In the genomic region with DNA sequence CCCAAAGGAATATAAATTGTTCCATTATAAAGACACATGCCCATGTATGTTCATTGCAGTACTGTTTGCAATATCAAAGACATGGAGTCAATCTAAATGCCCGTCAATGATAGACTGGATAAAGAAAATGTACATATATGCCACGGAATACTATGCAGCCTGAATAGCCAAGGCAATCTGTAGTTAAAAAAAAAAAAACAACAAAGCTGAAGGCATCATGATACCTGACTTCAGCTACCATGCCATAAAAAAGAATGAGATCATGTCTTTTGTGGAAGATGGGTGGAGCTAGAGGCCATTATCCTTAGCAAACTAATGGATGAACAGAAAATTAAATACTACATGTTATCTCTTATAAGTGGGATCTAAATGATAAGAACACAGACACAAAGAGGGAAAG, we compare ENCODE assay signal across 20 cellular contexts.
"Had no signal": no experiment of that assay in that cellular context is flagged by ENCODE, and none has a peak within 500 bp of the region (broad histone marks: within the 10 kb centered on the region; RNA-seq: fewer than 3 reads in every experiment).

No MANE protein-coding gene starts in this region.

- DNase-seq: natural killer cell; occipital lobe; ovary; posterior cingulate gyrus; psoas muscle; right cardiac atrium; right lobe of liver; sigmoid colon; small intestine; stimulated activated CD4-positive, alpha-beta T cell treated with anti-CD3 and anti-CD28 coated beads, Interleukin-15, amount 100 ng/mL, for 24 hours; stimulated activated CD4-positive, alpha-beta T cell treated with anti-CD3 and anti-CD28 coated beads, Interleukin-2, amount 100 ng/mL, for 24 hours; stimulated activated CD4-positive, alpha-beta T cell treated with anti-CD3 and anti-CD28 coated beads, Interleukin-2, amount 100 ng/mL, for 48 hours; stimulated activated CD4-positive, alpha-beta T cell treated with anti-CD3 and anti-CD28 coated beads, Interleukin-4, amount 100 ng/mL, for 24 hours; stimulated activated naive B cell treated with anti-CD40 and anti-IgM and Interleukin-4, amounts not matched to agents 10 μg/mL and 1 μg/mL and 100 μg/mL, for 72 hours; stimulated activated naive CD4-positive, alpha-beta T cell treated with Interleukin-2 at 50 U/mL for 16 hours; stomach; thyroid gland; trophoblast cell; upper lobe of left lung had no signal

- ATAC-seq: natural killer cell; psoas muscle; right cardiac atrium; right lobe of liver; stimulated activated effector memory CD8-positive, alpha-beta T cell treated with anti-CD3 and anti-CD28 coated beads, Interleukin-12 subunit alpha, Interleukin-12 subunit beta, amount 100 ng/mL, for 72 hours; stimulated activated naive B cell treated with anti-CD40 and anti-IgM and Interleukin-4, amounts not matched to agents 10 μg/mL and 1 μg/mL and 100 μg/mL, for 72 hours had no signal
